ENCODE assay signal across 8 cellular contexts in genomic region chr2:138732651-138733050, GRCh38. TPM values are rescaled to one million over a fixed set of nuclear protein-coding genes. Genes with fewer than 3 reads are reported as not detected.
"Had no signal": no experiment of that assay in that cellular context is flagged by ENCODE, and none has a peak within 500 bp of the region (broad histone marks: within the 10 kb centered on the region; RNA-seq: fewer than 3 reads in every experiment).

No MANE protein-coding gene starts in this region.

- H3K9ac ChIP-seq: KMS-11 had no signal

- DNase-seq: IMR-90, KBM-7, KG1 had no signal

- H3K4me2 ChIP-seq: KMS-11 had no signal

- H3K27ac ChIP-seq: HL-60, KMS-11 had no signal

- FAIRE-seq: HTR-8/SVneo had no signal

RNA-seq across cellular contexts. Expression of gene NXPH2, which starts 47.5 kb away (rescaled TPM):
- total RNA-seq: HT-29, IMR-90 had no signal
- polyA plus RNA-seq: IgD-negative memory B cell, IMR-90 had no signal
